In the genomic region with DNA sequence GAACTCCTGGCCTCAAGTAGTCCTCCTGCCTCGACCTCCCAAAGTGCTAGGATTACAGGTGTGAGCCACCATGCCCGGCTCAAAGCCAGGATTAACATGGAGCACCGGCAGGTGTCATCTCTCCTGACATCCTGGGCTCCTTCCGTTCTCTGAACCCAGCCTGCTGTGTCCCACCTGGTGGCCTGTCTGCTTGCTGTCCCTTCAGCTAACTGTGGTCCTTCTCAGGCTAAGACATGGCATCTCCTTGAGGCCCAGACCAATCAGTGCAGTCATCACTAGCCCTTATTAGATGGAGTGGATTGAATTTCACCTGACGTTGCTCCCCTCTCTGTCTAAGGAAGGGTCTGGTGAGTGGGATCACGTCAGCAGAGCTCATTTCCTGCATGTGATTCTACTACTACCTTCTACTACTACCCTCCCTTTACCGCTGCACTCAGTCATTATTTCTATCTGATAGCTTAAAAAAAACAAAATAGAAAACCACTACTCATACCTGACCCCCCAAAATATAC, we compare ENCODE assay signal across 11 cellular contexts. TPM values are rescaled to one million over a fixed set of nuclear protein-coding genes. Genes with fewer than 3 reads are reported as not detected.
DNase-seq lines count a peak whose midpoint lies in the region; ATAC-seq, FAIRE-seq and TF ChIP-seq lines count a peak whose summit lies in the region.
"Had no signal": no experiment of that assay in that cellular context is flagged by ENCODE, and none has a peak within 500 bp of the region (broad histone marks: within the 10 kb centered on the region; RNA-seq: fewer than 3 reads in every experiment).

No MANE protein-coding gene starts in this region.

- in situ Hi-C loops in KBM-7 (cut with MboI; ENCODE audit: low pct_unique_long_range_greater_than_20kb, low sequenced_read_pairs) = no loop called here
- in situ Hi-C loops in gastrocnemius medialis (cut with MboI; ENCODE audit: low sequenced_read_pairs in 4 of 4) = no loop called here

- no peak for ATAC-seq in gastrocnemius medialis
- ATAC-seq in HG02610 (IDR thresholded peaks at IDR 0.05; ENCODE audit: unreplicated experiment) = no peak
- ATAC-seq: activated CD8-positive, alpha-beta memory T cell treated with anti-CD3 and anti-CD28 coated beads, Interleukin-2, amount 10 ng/mL, durations not matched to agents 7 days and 5 days had no signal

- no peak for TF ChIP-seq POLR2A in gastrocnemius medialis (IDR thresholded peaks at IDR 0.05)

- dilution Hi-C loops in keratinocyte (cut with MboI; ENCODE audit: extremely low pct_ligation_motif_present, low sequenced_read_pairs) = no loop called here

- no peaks in the 10 kb centered on the region for H4K20me1 ChIP-seq in keratinocyte (ENCODE audit: control insufficient read depth, extremely low read depth, insufficient read depth, low read length)

- no peak overlapping the region for H3K9ac ChIP-seq in keratinocyte (ENCODE audit: control insufficient read depth, extremely low read depth, insufficient read depth, low read length)

- H3K4me3 ChIP-seq in keratinocyte (ENCODE audit: control insufficient read depth in 2 of 3, extremely low read depth in 1 of 3, insufficient read depth in 2 of 3, low read depth in 1 of 3, low read length in 3 of 3) = peak overlapping the region in 2 of 3 experiments; percentile 50 to 56
- H3K4me3 ChIP-seq in gastrocnemius medialis = peak overlapping the region; percentile 1 to 45 (median 26)
- H3K4me3 ChIP-seq: lung had no signal

- H3K9me3 ChIP-seq in keratinocyte (ENCODE audit: control insufficient read depth, low read depth, low read length) = no peaks in the 10 kb centered on the region
- peaks cover 0 to 4% (median 0%) of the 10 kb centered on the region in 3 donors for H3K9me3 ChIP-seq in gastrocnemius medialis

- H3K4me1 ChIP-seq in keratinocyte (ENCODE audit: control insufficient read depth, extremely low read depth, insufficient read depth, low read length) (peaks cover 15% of the 10 kb centered on the region), gastrocnemius medialis (peaks cover 9% of the 10 kb centered on the region in 2 donors)

- no peak for FAIRE-seq in keratinocyte (lab: Jason Lieb, UNC)

- no peaks in the 10 kb centered on the region for H3K9me1 ChIP-seq in keratinocyte (ENCODE audit: control insufficient read depth, extremely low read depth, insufficient read depth, low read length)

- H2AFZ ChIP-seq in keratinocyte (ENCODE audit: control insufficient read depth, low read length) = peak overlapping the region; percentile 82

- intact Hi-C loops in gastrocnemius medialis (cut with DNase I; ENCODE audit: low total_unique reads) = no loop called here

- H3K27ac ChIP-seq in keratinocyte (ENCODE audit: control insufficient read depth, insufficient read depth, low read length) (no peak overlapping the region), gastrocnemius medialis (no peak overlapping the region)

- no peak for TF ChIP-seq CTCF in keratinocyte (optimal IDR thresholded peaks at IDR 0.05 in 1 of 3, IDR thresholded peaks at IDR 0.05 in 1 of 3, conservative IDR thresholded peaks at IDR 0.05 in 1 of 3; ENCODE audit: extremely low read depth in 1 of 3, insufficient read depth in 2 of 3, low read length in 3 of 3)
- TF ChIP-seq CTCF in gastrocnemius medialis (IDR thresholded peaks at IDR 0.05 in 4 of 5, conservative IDR thresholded peaks at IDR 0.05 in 1 of 5) = no peak

- no peaks in the 10 kb centered on the region for H3K27me3 ChIP-seq in keratinocyte (ENCODE audit: control insufficient read depth, extremely low read depth, insufficient read depth, low read length)
- H3K27me3 ChIP-seq in gastrocnemius medialis = no peaks in the 10 kb centered on the region

- DNase-seq in KBM-7 (peak; percentile 52), RPMI7951 (ENCODE audit: low read depth) (peak; percentile 21), keratinocyte (ENCODE audit: low read depth, low spot score) (no peak), gastrocnemius medialis (no peak), cerebellar nuclear complex (lab: John Stamatoyannopoulos, UW) (no peak), NCI-H1694 treated with DMSO at 0.1 percent for 48 hours (lab: John Stamatoyannopoulos, UW) (no peak)
- DNase-seq: activated CD8-positive, alpha-beta memory T cell treated with anti-CD3 and anti-CD28 coated beads, Interleukin-2, amount 10 ng/mL, durations not matched to agents 7 days and 5 days; KG1; T-cell had no signal

- no peaks in the 10 kb centered on the region for H3K79me2 ChIP-seq in keratinocyte (ENCODE audit: control insufficient read depth, insufficient read depth, low read length)

- peak overlapping the region; percentile 90 for H3K4me2 ChIP-seq in keratinocyte (ENCODE audit: control insufficient read depth, extremely low read depth, insufficient read depth, low read depth, low read length)

- H3K36me3 ChIP-seq in keratinocyte (ENCODE audit: control insufficient read depth in 2 of 2, extremely low read depth in 1 of 2, insufficient read depth in 2 of 2, low read length in 2 of 2) (no peaks in the 10 kb centered on the region), gastrocnemius medialis (no peaks in the 10 kb centered on the region)

RNA-seq across cellular contexts. Expression of a gene that starts 28.0 kb away (rescaled TPM):
- total RNA-seq in RPMI7951 (2014; rRNA removed; shearing (Covaris generic)) = 47.8 and 50.3 TPM in 2 replicates
- polyA plus RNA-seq in keratinocyte = 4.0 to 10.1 TPM (median 8.6 TPM) in 3 replicates
- 2.1 TPM for polyA plus RNA-seq in keratinocyte (2011; ENCODE audit: low read depth)
- 4.6 and 5.3 TPM in 2 replicates for polyA plus RNA-seq in keratinocyte (2011; cell fraction: cytosol; rRNA removed)
- polyA plus RNA-seq in keratinocyte (2011; cell fraction: nucleus; rRNA removed) = 6.0 and 6.8 TPM in 2 replicates
- 2.1 and 7.6 TPM in 2 replicates for polyA plus RNA-seq in keratinocyte (2012; ENCODE audit: low replicate concordance)
- polyA minus RNA-seq in keratinocyte = 5.7 to 14.4 TPM (median 10.7 TPM) in 3 replicates
- 5.9 TPM for polyA minus RNA-seq in keratinocyte (2011; cell fraction: cytosol; rRNA and poly(A)+ RNA removed)
- polyA minus RNA-seq in keratinocyte (2011; cell fraction: nucleus; rRNA and poly(A)+ RNA removed) = 5.3 and 7.8 TPM in 2 replicates
- total RNA-seq in gastrocnemius medialis = 10 to 100 TPM in 1 of 4 donors, 1 to 10 TPM in 3; 3.9 to 17.0 (median 7.0) TPM

Comparison
In these comparisons a context has a peak if more than half of its experiments do, and no peak if none do; other contexts are left out.
1. DNase-seq: peak in KBM-7 (single experiment) and RPMI7951 (single experiment); none in keratinocyte (single experiment), gastrocnemius medialis (0 of 2), cerebellar nuclear complex (0 of 2) and NCI-H1694 treated with DMSO at 0.1 percent for 48 hours (single experiment).